ENCODE assay signal across 19 cellular contexts in genomic region chr5:124460666-124461065, GRCh38.
"Had no signal": no experiment of that assay in that cellular context is flagged by ENCODE, and none has a peak within 500 bp of the region (broad histone marks: within the 10 kb centered on the region; RNA-seq: fewer than 3 reads in every experiment).

No MANE protein-coding gene starts in this region.

- DNase-seq: activated CD4-positive, alpha-beta memory T cell treated with anti-CD3 and anti-CD28 coated beads, Interleukin-2, amount 10 ng/mL, durations not matched to agents 7 days and 5 days; activated CD4-positive, alpha-beta T cell treated with anti-CD3 and anti-CD28 coated beads for 48 hours; activated CD8-positive, alpha-beta memory T cell treated with anti-CD3 and anti-CD28 coated beads, Interleukin-2, amount 10 ng/mL, durations not matched to agents 7 days and 5 days; activated naive CD4-positive, alpha-beta T cell; activated naive CD8-positive, alpha-beta T cell treated with anti-CD3 and anti-CD28 coated beads for 36 hours; amygdala; caudate nucleus; colonic mucosa; left cardiac atrium; mesenchymal stem cell; naive thymus-derived CD4-positive, alpha-beta T cell; pancreas; right lobe of liver; small intestine; stimulated activated CD4-positive, alpha-beta T cell treated with anti-CD3 and anti-CD28 coated beads, Interleukin-15, amount 100 ng/mL, for 24 hours; stimulated activated CD4-positive, alpha-beta T cell treated with anti-CD3 and anti-CD28 coated beads, Interleukin-2, amount 100 ng/mL, for 48 hours; stomach; trophoblast cell had no signal

- ATAC-seq: activated CD8-positive, alpha-beta memory T cell treated with anti-CD3 and anti-CD28 coated beads, Interleukin-2, amount 10 ng/mL, durations not matched to agents 7 days and 5 days; naive thymus-derived CD4-positive, alpha-beta T cell; pancreas; right lobe of liver; WTC11 had no signal
